8 cellular contexts compared by ENCODE assay signal in the genomic region with DNA sequence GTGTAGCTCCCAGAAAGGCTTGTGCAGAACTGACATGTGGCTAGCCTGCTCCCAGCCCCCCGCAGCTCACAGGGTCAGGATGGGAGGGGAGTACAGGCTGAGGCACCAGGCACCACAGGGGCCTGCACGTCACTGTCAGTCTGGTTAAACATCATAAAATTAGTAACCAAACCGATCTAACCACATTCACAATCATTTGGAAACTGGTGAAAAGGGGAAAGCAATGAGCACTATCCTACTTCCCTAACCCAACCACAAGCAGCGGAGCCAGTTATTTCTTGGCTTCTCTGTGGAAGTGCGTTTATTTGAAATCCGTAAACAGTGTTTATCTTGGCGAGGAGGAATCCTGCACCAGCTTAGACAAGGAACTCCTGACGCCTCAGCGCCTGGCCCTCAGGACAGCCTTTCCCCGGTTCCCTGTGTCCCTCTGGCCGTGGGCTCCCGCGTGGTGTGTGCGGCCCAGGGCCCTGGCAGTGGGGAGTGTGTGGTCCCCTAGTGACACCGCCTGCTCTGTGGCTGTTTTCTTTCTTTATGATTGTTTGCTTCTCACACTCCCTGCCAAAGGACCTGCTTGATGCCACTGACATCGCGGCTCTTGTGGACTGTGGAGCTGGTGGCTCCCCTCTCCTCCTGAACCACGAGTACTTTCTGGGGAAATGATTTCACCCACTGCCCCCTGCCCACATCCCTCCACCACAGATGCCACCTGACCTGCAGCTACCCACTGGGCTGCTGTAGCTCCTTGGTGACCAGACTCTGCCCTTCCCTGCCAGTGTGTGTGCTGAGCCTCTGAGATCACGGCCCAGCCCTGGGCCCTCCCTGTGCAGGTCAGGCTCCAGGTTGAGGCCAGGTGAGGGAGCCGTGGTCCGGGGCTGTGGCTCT. TPM values are rescaled to one million over a fixed set of nuclear protein-coding genes. Genes with fewer than 3 reads are reported as not detected.
A peak's percentile ranks its signal among the peaks of the same experiment; 100 is the strongest.
DNase-seq lines count a peak whose midpoint lies in the region; ATAC-seq and FAIRE-seq lines count a peak whose summit lies in the region.

No MANE protein-coding gene starts in this region.

- FAIRE-seq in frontal cortex (lab: Jason Lieb, UNC) (no peak), HTR-8/SVneo (lab: Jason Lieb, UNC) (no peak)

- peak overlapping the region; percentile 71 for H3K27ac Mint-ChIP-seq in activated T-helper 1 cell treated with anti-CD3 and anti-CD28 coated beads, Interleukin-12 subunit alpha, Interleukin-12 subunit beta, Interleukin-2, Interleukin-4 antibody, amounts not matched to agents 30 ng/mL and 10 ng/mL and 1 ng/mL, durations not matched to agents 14 hours and 24 hours and 36 hours
- H3K27ac Mint-ChIP-seq in stimulated activated naive CD8-positive, alpha-beta T cell treated with anti-CD3 and anti-CD28 coated beads, Interleukin-15, amount 100 ng/mL, for 72 hours: peak overlapping the region; percentile 75 to 85

- H3K4me1 Mint-ChIP-seq in activated T-helper 1 cell treated with anti-CD3 and anti-CD28 coated beads, Interleukin-12 subunit alpha, Interleukin-12 subunit beta, Interleukin-2, Interleukin-4 antibody, amounts not matched to agents 30 ng/mL and 10 ng/mL and 1 ng/mL, durations not matched to agents 14 hours and 24 hours and 36 hours (ENCODE audit: low read depth): peaks cover 24% of the 10 kb centered on the region
- peaks cover 33% of the 10 kb centered on the region for H3K4me1 Mint-ChIP-seq in stimulated activated naive CD8-positive, alpha-beta T cell treated with anti-CD3 and anti-CD28 coated beads, Interleukin-15, amount 100 ng/mL, for 72 hours

- H3K9me3 Mint-ChIP-seq in activated T-helper 1 cell treated with anti-CD3 and anti-CD28 coated beads, Interleukin-12 subunit alpha, Interleukin-12 subunit beta, Interleukin-2, Interleukin-4 antibody, amounts not matched to agents 30 ng/mL and 10 ng/mL and 1 ng/mL, durations not matched to agents 14 hours and 24 hours and 36 hours: no peaks in the 10 kb centered on the region
- H3K9me3 Mint-ChIP-seq in stimulated activated naive CD8-positive, alpha-beta T cell treated with anti-CD3 and anti-CD28 coated beads, Interleukin-15, amount 100 ng/mL, for 72 hours: no peaks in the 10 kb centered on the region

- intact Hi-C loops in activated T-helper 1 cell treated with anti-CD3 and anti-CD28 coated beads, Interleukin-12 subunit alpha, Interleukin-12 subunit beta, Interleukin-2, Interleukin-4 antibody, amounts not matched to agents 30 ng/mL and 10 ng/mL and 1 ng/mL, durations not matched to agents 14 hours and 24 hours and 36 hours (cut with micrococcal nuclease): loop anchor here (1.0 kb wide), 1 partner anchor 13 kb away; no protein-coding TSS in a partner anchor

- H3K36me3 Mint-ChIP-seq in activated T-helper 1 cell treated with anti-CD3 and anti-CD28 coated beads, Interleukin-12 subunit alpha, Interleukin-12 subunit beta, Interleukin-2, Interleukin-4 antibody, amounts not matched to agents 30 ng/mL and 10 ng/mL and 1 ng/mL, durations not matched to agents 14 hours and 24 hours and 36 hours (ENCODE audit: low read depth): no peaks in the 10 kb centered on the region

- ATAC-seq in GM19455 (IDR thresholded peaks at IDR 0.05; ENCODE audit: unreplicated experiment) (peak; percentile 34), HG03571 (IDR thresholded peaks at IDR 0.05; ENCODE audit: unreplicated experiment) (peak; percentile 45)
- peak; percentile 79 for ATAC-seq in stimulated activated naive CD8-positive, alpha-beta T cell treated with anti-CD3 and anti-CD28 coated beads, Interleukin-15, amount 100 ng/mL, for 72 hours

- DNase-seq in ELF-1 (ENCODE audit: low read depth, low spot score): peak; percentile 50
- DNase-seq in activated T-helper 1 cell treated with anti-CD3 and anti-CD28 coated beads, Interleukin-12 subunit alpha, Interleukin-12 subunit beta, Interleukin-2, Interleukin-4 antibody, amounts not matched to agents 30 ng/mL and 10 ng/mL and 1 ng/mL, durations not matched to agents 14 hours and 24 hours and 36 hours (ENCODE audit: low spot score): peak; percentile 12
- peak; percentile 83 for DNase-seq in iris pigment epithelial cell (ENCODE audit: low read depth)
- DNase-seq in stimulated activated naive CD8-positive, alpha-beta T cell treated with anti-CD3 and anti-CD28 coated beads, Interleukin-15, amount 100 ng/mL, for 72 hours: peak in 1 of 2 donors; percentile 86
- no peak for DNase-seq in frontal cortex (ENCODE audit: low spot score in 2 of 2)
- no peak for DNase-seq in HTR-8/SVneo (ENCODE audit: insufficient read length, low spot score)

- H3K27me3 Mint-ChIP-seq in activated T-helper 1 cell treated with anti-CD3 and anti-CD28 coated beads, Interleukin-12 subunit alpha, Interleukin-12 subunit beta, Interleukin-2, Interleukin-4 antibody, amounts not matched to agents 30 ng/mL and 10 ng/mL and 1 ng/mL, durations not matched to agents 14 hours and 24 hours and 36 hours (ENCODE audit: insufficient read depth): peaks cover 9% of the 10 kb centered on the region
- H3K27me3 Mint-ChIP-seq in stimulated activated naive CD8-positive, alpha-beta T cell treated with anti-CD3 and anti-CD28 coated beads, Interleukin-15, amount 100 ng/mL, for 72 hours: peaks cover 8% of the 10 kb centered on the region

- H3K4me3 Mint-ChIP-seq in activated T-helper 1 cell treated with anti-CD3 and anti-CD28 coated beads, Interleukin-12 subunit alpha, Interleukin-12 subunit beta, Interleukin-2, Interleukin-4 antibody, amounts not matched to agents 30 ng/mL and 10 ng/mL and 1 ng/mL, durations not matched to agents 14 hours and 24 hours and 36 hours: peak overlapping the region; percentile 60
- peak overlapping the region; percentile 61 to 71 for H3K4me3 Mint-ChIP-seq in stimulated activated naive CD8-positive, alpha-beta T cell treated with anti-CD3 and anti-CD28 coated beads, Interleukin-15, amount 100 ng/mL, for 72 hours

RNA-seq across cellular contexts. Expression of a gene that starts 38.0 kb away (rescaled TPM):
- total RNA-seq in activated T-helper 1 cell treated with anti-CD3 and anti-CD28 coated beads, Interleukin-12 subunit alpha, Interleukin-12 subunit beta, Interleukin-2, Interleukin-4 antibody, amounts not matched to agents 30 ng/mL and 10 ng/mL and 1 ng/mL, durations not matched to agents 14 hours and 24 hours and 36 hours: 11.1 and 13.4 TPM in 2 replicates
- total RNA-seq in frontal cortex: 38.7 TPM

Comparison
In these comparisons a context has a peak if more than half of its experiments do, and no peak if none do; other contexts are left out.
1. DNase-seq: peak in ELF-1 (single experiment), activated T-helper 1 cell treated with anti-CD3 and anti-CD28 coated beads, Interleukin-12 subunit alpha, Interleukin-12 subunit beta, Interleukin-2, Interleukin-4 antibody, amounts not matched to agents 30 ng/mL and 10 ng/mL and 1 ng/mL, durations not matched to agents 14 hours and 24 hours and 36 hours (single experiment) and iris pigment epithelial cell (single experiment); none in frontal cortex (0 of 2) and HTR-8/SVneo (single experiment).
2. Peak in every context shown above with its lines, with median percentiles within 50 percentile points of each other: ATAC-seq.